9 cellular contexts compared by ENCODE assay signal in genomic region chr19:13974073-13974472, GRCh38. TPM values are rescaled to one million over a fixed set of nuclear protein-coding genes. Genes with fewer than 3 reads are reported as not detected.
DNase-seq lines count a peak whose midpoint lies in the region; ATAC-seq and TF ChIP-seq lines count a peak whose summit lies in the region.
"Had no signal": no experiment of that assay in that cellular context is flagged by ENCODE, and none has a peak within 500 bp of the region (broad histone marks: within the 10 kb centered on the region; RNA-seq: fewer than 3 reads in every experiment).

No MANE protein-coding gene starts in this region.

- no peak overlapping the region for H3K4me3 Mint-ChIP-seq in T-helper 1 cell treated with Interleukin-12 subunit alpha and Interleukin-12 subunit beta and Interleukin-4 antibody, amounts not matched to agents 30 μg/mL and 1 μg/mL, for 36 hours
- H3K4me3 Mint-ChIP-seq in T-cell (peak overlapping the region in 1 of 3 donors; percentile 18), endothelial cell (ENCODE audit: unreplicated experiment) (no peak overlapping the region)

- DNase-seq in T-helper 1 cell, result no peak
- peak in 29 of 34 experiments; percentile 28 to 71 (median 48) for DNase-seq in T-cell
- no peak for DNase-seq in endothelial cell (ENCODE audit: low spot score)
- peak; percentile 15 for DNase-seq in stimulated activated naive CD4-positive, alpha-beta T cell treated with Interleukin-2 at 50 U/mL for 16 hours (lab: John Stamatoyannopoulos, UW)
- DNase-seq in AML-193 (lab: John Stamatoyannopoulos, UW), result no peak
- no peak for DNase-seq in DMS79 treated with DMSO at 0.1 percent for 48 hours (lab: John Stamatoyannopoulos, UW)

- H3K4me1 Mint-ChIP-seq in T-helper 1 cell treated with Interleukin-12 subunit alpha and Interleukin-12 subunit beta and Interleukin-4 antibody, amounts not matched to agents 30 μg/mL and 1 μg/mL, for 36 hours (ENCODE audit: low read depth), result peaks cover 7% of the 10 kb centered on the region
- peaks cover 12 to 19% (median 14%) of the 10 kb centered on the region in 3 donors for H3K4me1 Mint-ChIP-seq in T-cell
- H3K4me1 Mint-ChIP-seq in endothelial cell (ENCODE audit: unreplicated experiment), result peaks cover 7% of the 10 kb centered on the region

- H3K36me3 Mint-ChIP-seq in T-helper 1 cell treated with Interleukin-12 subunit alpha and Interleukin-12 subunit beta and Interleukin-4 antibody, amounts not matched to agents 30 μg/mL and 1 μg/mL, for 36 hours (ENCODE audit: low read depth), result peaks cover 15% of the 10 kb centered on the region
- H3K36me3 Mint-ChIP-seq in T-cell (peaks cover 26% of the 10 kb centered on the region), endothelial cell (ENCODE audit: low read depth, unreplicated experiment) (peaks cover 15% of the 10 kb centered on the region)

- peak overlapping the region; percentile 57 for H3K27ac Mint-ChIP-seq in T-helper 1 cell treated with Interleukin-12 subunit alpha and Interleukin-12 subunit beta and Interleukin-4 antibody, amounts not matched to agents 30 μg/mL and 1 μg/mL, for 36 hours
- H3K27ac Mint-ChIP-seq in T-cell (peak overlapping the region; percentile 81 to 86), endothelial cell (ENCODE audit: unreplicated experiment) (peak overlapping the region; percentile 65)

- TF ChIP-seq CTCF in endothelial cell (IDR thresholded peaks at IDR 0.05; ENCODE audit: unreplicated experiment), result no peak

- POLR2A ChIA-PET in T-cell (lab: Charles Lee), result no interaction called here

- ATAC-seq in T-cell (replicated peaks in 1 of 4) (peak; percentile 75 to 94 (median 78)), HG03159 (IDR thresholded peaks at IDR 0.05; ENCODE audit: unreplicated experiment) (no peak)

- CTCF ChIA-PET in T-cell (lab: Charles Lee), result interaction anchor here in 1 of 2 donors (0.9 kb wide), 1 partner anchor 132 kb away, joined by 3 read pairs; no protein-coding TSS in a partner anchor

- no peaks in the 10 kb centered on the region for H3K9me3 Mint-ChIP-seq in T-helper 1 cell treated with Interleukin-12 subunit alpha and Interleukin-12 subunit beta and Interleukin-4 antibody, amounts not matched to agents 30 μg/mL and 1 μg/mL, for 36 hours
- H3K9me3 Mint-ChIP-seq in T-cell (no peaks in the 10 kb centered on the region), endothelial cell (ENCODE audit: unreplicated experiment) (no peaks in the 10 kb centered on the region)

- H3K27me3 Mint-ChIP-seq in T-helper 1 cell treated with Interleukin-12 subunit alpha and Interleukin-12 subunit beta and Interleukin-4 antibody, amounts not matched to agents 30 μg/mL and 1 μg/mL, for 36 hours (ENCODE audit: low read depth), result no peaks in the 10 kb centered on the region
- H3K27me3 Mint-ChIP-seq in T-cell (no peaks in the 10 kb centered on the region), endothelial cell (ENCODE audit: unreplicated experiment) (peaks cover 9% of the 10 kb centered on the region)

RNA-seq across cellular contexts. Expression of gene DCAF15, which starts 21.8 kb away (rescaled TPM):
- total RNA-seq in T-cell (100 to 1,000 TPM in 3 of 5 donors, 10 to 100 TPM in 2; 67.3 to 118 (median 110) TPM), endothelial cell (ENCODE audit: unreplicated experiment) (53.0 TPM)

RNA-seq across cellular contexts. Expression of gene RFX1, which starts 32.0 kb away (rescaled TPM):
- total RNA-seq in T-cell (10 to 100 TPM; 18.4 to 27.1 (median 23.1) TPM), endothelial cell (ENCODE audit: unreplicated experiment) (16.2 TPM)

RNA-seq across cellular contexts. Expression of gene PODNL1, which starts 35.9 kb away (rescaled TPM):
- under 1 TPM in 1 of 5 donors, not detected in 4; 0.09 TPM for total RNA-seq in T-cell
- not detected for total RNA-seq in endothelial cell (ENCODE audit: unreplicated experiment)
- total RNA-seq: lung microvascular endothelial cell had no signal

RNA-seq across cellular contexts. Expression of gene RLN3, which starts 53.9 kb away (rescaled TPM):
- not detected for total RNA-seq in T-cell
- not detected for total RNA-seq in endothelial cell (ENCODE audit: unreplicated experiment)
- total RNA-seq: lung microvascular endothelial cell had no signal

RNA-seq across cellular contexts. Expression of gene IL27RA, which starts 57.5 kb away (rescaled TPM):
- total RNA-seq in T-cell, result 10 to 100 TPM; 44.2 to 82.4 (median 66.5) TPM
- 6.3 TPM for total RNA-seq in endothelial cell (ENCODE audit: unreplicated experiment)

Comparison
In these comparisons a context has a peak if more than half of its experiments do, and no peak if none do; other contexts are left out.
1. DNase-seq: peak in T-cell (29 of 34) and stimulated activated naive CD4-positive, alpha-beta T cell treated with Interleukin-2 at 50 U/mL for 16 hours (single experiment); none in T-helper 1 cell (0 of 5), endothelial cell (single experiment), AML-193 (0 of 2) and DMS79 treated with DMSO at 0.1 percent for 48 hours (single experiment).
2. Peak in every context shown above with its lines, with median percentiles within 50 percentile points of each other: H3K27ac Mint-ChIP-seq.